Comparison of ENCODE assay signal across 1 cellular context in the genomic region with DNA sequence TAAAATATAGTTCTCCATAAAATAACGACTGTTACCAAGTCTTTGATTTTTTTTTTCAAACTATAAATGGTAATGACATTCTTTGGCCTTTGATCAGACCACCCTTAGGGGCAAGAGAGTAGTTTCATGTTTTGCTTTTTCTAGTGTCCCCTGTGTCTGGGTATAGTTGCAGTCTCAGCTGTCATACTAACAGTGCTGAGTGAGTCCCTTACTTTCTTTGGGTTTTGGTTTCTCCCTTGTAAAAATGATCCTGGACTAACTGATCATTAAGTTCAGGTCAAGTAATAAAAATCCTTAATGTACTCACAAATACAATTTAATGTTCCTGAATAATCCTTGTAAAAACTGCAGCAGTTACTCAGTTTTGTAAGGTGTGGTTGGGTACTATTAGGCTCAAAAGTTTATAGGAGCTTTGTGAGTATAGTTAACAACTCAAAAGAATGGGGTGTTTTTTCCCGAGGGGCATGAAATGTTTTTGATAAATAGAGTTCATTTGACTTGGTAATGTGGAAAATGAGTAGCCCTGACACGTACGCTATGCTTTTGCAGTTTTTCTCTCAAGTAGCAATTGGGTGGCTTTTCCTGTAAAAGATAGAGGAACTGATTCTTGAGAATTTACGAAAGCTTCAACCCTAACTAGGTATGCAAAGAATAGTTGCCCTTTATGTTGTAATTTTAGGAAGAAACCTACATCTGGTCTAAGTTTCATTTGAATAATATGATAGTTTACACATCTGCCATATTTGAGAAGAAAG.
TF ChIP-seq lines count a peak whose summit lies in the region.

No MANE protein-coding gene starts in this region.

TF ChIP-seq in GM23338, 12 proteins besides CTCF, POLR2A, EP300 and RAD21 (continued from another document):
- TF ChIP-seq ZNF462 (CRISPR knock-in tag; IDR thresholded peaks at IDR 0.05), result no peak
- no peak for TF ChIP-seq STAT1 (IDR thresholded peaks at IDR 0.05; ENCODE audit: unreplicated experiment)
- no peak for TF ChIP-seq EZH2 (IDR thresholded peaks at IDR 0.05; ENCODE audit: low read depth, unreplicated experiment)
- no peak for TF ChIP-seq JUNB (IDR thresholded peaks at IDR 0.05; ENCODE audit: unreplicated experiment)
- no peak for TF ChIP-seq POLR2AphosphoS5 (IDR thresholded peaks at IDR 0.05; ENCODE audit: low read depth)
